In genomic region chr6:129510930-129511329, GRCh38 we compare ENCODE assay signal across 20 cellular contexts.
A peak's percentile ranks its signal among the peaks of the same experiment; 100 is the strongest.
DNase-seq lines count a peak whose midpoint lies in the region; ATAC-seq and TF ChIP-seq lines count a peak whose summit lies in the region.
"Had no signal": no experiment of that assay in that cellular context is flagged by ENCODE, and none has a peak within 500 bp of the region (broad histone marks: within the 10 kb centered on the region; RNA-seq: fewer than 3 reads in every experiment).

No MANE protein-coding gene starts in this region.

- H3K27ac Mint-ChIP-seq in HFFc6 = peak overlapping the region; percentile 70
- no peak overlapping the region for H3K27ac Mint-ChIP-seq in activated CD4-positive, alpha-beta memory T cell treated with anti-CD3 and anti-CD28 coated beads for 36 hours
- no peak overlapping the region for H3K27ac Mint-ChIP-seq in endothelial cell (ENCODE audit: unreplicated experiment)
- H3K27ac Mint-ChIP-seq: CD4-positive, CD25-positive, alpha-beta regulatory T cell; endodermal cell; naive thymus-derived CD4-positive, alpha-beta T cell; T-helper 17 cell had no signal

- H3K9me3 Mint-ChIP-seq in HFFc6 (no peaks in the 10 kb centered on the region), endothelial cell (ENCODE audit: unreplicated experiment) (no peaks in the 10 kb centered on the region)
- H3K9me3 Mint-ChIP-seq in activated CD4-positive, alpha-beta memory T cell treated with anti-CD3 and anti-CD28 coated beads for 36 hours = no peaks in the 10 kb centered on the region
- H3K9me3 Mint-ChIP-seq: endodermal cell; naive thymus-derived CD4-positive, alpha-beta T cell had no signal

- H3K36me3 Mint-ChIP-seq in HFFc6 (ENCODE audit: low read depth) = peaks cover 45% of the 10 kb centered on the region
- no peaks in the 10 kb centered on the region for H3K36me3 Mint-ChIP-seq in activated CD4-positive, alpha-beta memory T cell treated with anti-CD3 and anti-CD28 coated beads for 36 hours
- H3K36me3 Mint-ChIP-seq in endothelial cell (ENCODE audit: low read depth, unreplicated experiment) = peaks cover 13% of the 10 kb centered on the region
- H3K36me3 Mint-ChIP-seq: CD4-positive, CD25-positive, alpha-beta regulatory T cell; naive thymus-derived CD4-positive, alpha-beta T cell had no signal

- TF ChIP-seq CTCF in HFFc6 (IDR thresholded peaks at IDR 0.05) (no peak), endothelial cell (IDR thresholded peaks at IDR 0.05; ENCODE audit: unreplicated experiment) (no peak)

- CTCF ChIA-PET in activated CD4-positive, alpha-beta memory T cell treated with anti-CD3 and anti-CD28 coated beads for 36 hours (lab: Charles Lee) = interaction anchor here (1.7 kb wide), 1 partner anchor 10 kb away, joined by 8 read pairs; no protein-coding TSS in a partner anchor

- H3K27me3 Mint-ChIP-seq in HFFc6 (ENCODE audit: insufficient read depth) (peaks cover 1% of the 10 kb centered on the region; the same call in 1 of the 2 replicates), endothelial cell (ENCODE audit: unreplicated experiment) (no peaks in the 10 kb centered on the region)
- no peaks in the 10 kb centered on the region for H3K27me3 Mint-ChIP-seq in activated CD4-positive, alpha-beta memory T cell treated with anti-CD3 and anti-CD28 coated beads for 36 hours
- H3K27me3 Mint-ChIP-seq: T-helper 17 cell had no signal

- peaks cover 50% of the 10 kb centered on the region for H3K4me1 Mint-ChIP-seq in HFFc6 (ENCODE audit: low read depth)
- peaks cover 2% of the 10 kb centered on the region for H3K4me1 Mint-ChIP-seq in activated CD4-positive, alpha-beta memory T cell treated with anti-CD3 and anti-CD28 coated beads for 36 hours (ENCODE audit: low read depth)
- H3K4me1 Mint-ChIP-seq in endothelial cell (ENCODE audit: unreplicated experiment) = no peaks in the 10 kb centered on the region
- H3K4me1 Mint-ChIP-seq: CD4-positive, CD25-positive, alpha-beta regulatory T cell; endodermal cell had no signal

- POLR2A ChIA-PET in activated CD4-positive, alpha-beta memory T cell treated with anti-CD3 and anti-CD28 coated beads for 36 hours (lab: Charles Lee) = no interaction called here

- H3K4me3 Mint-ChIP-seq in HFFc6 (peak overlapping the region; percentile 40), endothelial cell (ENCODE audit: unreplicated experiment) (no peak overlapping the region)
- H3K4me3 Mint-ChIP-seq in activated CD4-positive, alpha-beta memory T cell treated with anti-CD3 and anti-CD28 coated beads for 36 hours = no peak overlapping the region
- H3K4me3 Mint-ChIP-seq: CD4-positive, CD25-positive, alpha-beta regulatory T cell; endodermal cell; naive thymus-derived CD4-positive, alpha-beta T cell; T-helper 17 cell had no signal

- intact Hi-C loops in activated CD4-positive, alpha-beta memory T cell treated with anti-CD3 and anti-CD28 coated beads for 36 hours (cut with micrococcal nuclease) = no loop called here

- ATAC-seq in HG02870 (IDR thresholded peaks at IDR 0.05; ENCODE audit: unreplicated experiment) = no peak
- ATAC-seq: HepG2; naive thymus-derived CD4-positive, alpha-beta T cell; T-helper 17 cell had no signal

- DNase-seq in Daoy (ENCODE audit: low read depth) (peak; percentile 28), HFFc6 (no peak), RPMI7951 (ENCODE audit: low read depth) (peak; percentile 83), dermis blood vessel endothelial cell (peak; percentile 55), NCI-H2029 (lab: John Stamatoyannopoulos, UW) (no peak), endothelial cell (ENCODE audit: low spot score) (no peak)
- DNase-seq in activated CD4-positive, alpha-beta memory T cell treated with anti-CD3 and anti-CD28 coated beads for 36 hours = no peak
- DNase-seq: activated CD4-positive, alpha-beta T cell treated with anti-CD3 and anti-CD28 coated beads, Interleukin-2, amount 50 U/mL, for 1 hour; CD4-positive, CD25-positive, alpha-beta regulatory T cell; colonic mucosa; endodermal cell; mesendoderm; naive thymus-derived CD4-positive, alpha-beta T cell; NCI-H2171 treated with DMSO at 0.1 percent for 48 hours; NCI-H526 treated with DMSO at 0.1 percent for 48 hours; stimulated activated CD4-positive, alpha-beta T cell treated with anti-CD3 and anti-CD28 coated beads, Interleukin-2, amount 100 ng/mL, for 48 hours; stimulated activated naive CD4-positive, alpha-beta T cell; T-helper 17 cell had no signal

Comparison
In these comparisons a context has a peak if more than half of its experiments do, and no peak if none do; other contexts are left out.
1. DNase-seq: peak in Daoy (single experiment), RPMI7951 (single experiment) and dermis blood vessel endothelial cell (single experiment); none in HFFc6 (single experiment), NCI-H2029 (single experiment), activated CD4-positive, alpha-beta memory T cell treated with anti-CD3 and anti-CD28 coated beads for 36 hours (single experiment) and endothelial cell (single experiment).